In the genomic region with DNA sequence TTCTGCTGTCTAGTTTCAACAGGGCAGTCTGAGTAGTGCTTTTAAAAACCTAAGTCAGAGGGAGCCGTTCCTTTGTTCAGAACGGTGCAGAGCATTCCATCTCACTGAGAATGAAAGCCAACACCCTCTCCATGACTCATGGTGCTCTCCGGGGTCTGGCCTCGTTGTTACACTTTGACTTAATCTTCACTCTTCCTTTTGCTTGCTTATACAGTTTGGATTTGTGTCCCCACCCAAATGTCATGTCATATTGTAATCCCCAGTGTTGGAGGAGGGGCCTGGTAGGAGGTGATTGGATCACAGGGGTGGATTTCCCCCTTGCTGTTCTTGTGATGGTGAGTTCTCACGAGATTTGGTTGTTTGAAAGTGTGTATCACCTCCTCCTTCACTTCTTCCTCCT, we compare ENCODE assay signal across 13 cellular contexts.
DNase-seq lines count a peak whose midpoint lies in the region; TF ChIP-seq lines count a peak whose summit lies in the region.
"Had no signal": no experiment of that assay in that cellular context is flagged by ENCODE, and none has a peak within 500 bp of the region (broad histone marks: within the 10 kb centered on the region; RNA-seq: fewer than 3 reads in every experiment).

No MANE protein-coding gene starts in this region.

- peak overlapping the region; percentile 67 for H3K9ac ChIP-seq in GM23248
- H3K9ac ChIP-seq in skeletal muscle satellite cell (ENCODE audit: low read depth, low read length): peak overlapping the region; percentile 77

- H2AFZ ChIP-seq in GM23248: no peak overlapping the region; the same call in none of the 2 replicates

- in situ Hi-C loops in GM23248 (cut with MboI): no loop called here

- WGBS in GM23248 (ENCODE audit: low coverage in 1 of 2, low lambda C conversion rate in 2 of 2, missing lambda C conversion rate in 2 of 2), 2 experiments: 20% methylated on average over 5 of the region's 5 CpGs
- WGBS in prostate gland: 52% methylated on average over 5 of the region's 5 CpGs

- H3K27me3 ChIP-seq in GM23248 (replicated peaks; ENCODE audit: insufficient read depth): no peaks in the 10 kb centered on the region
- no peaks in the 10 kb centered on the region for H3K27me3 ChIP-seq in skeletal muscle satellite cell (ENCODE audit: control insufficient read depth, insufficient read depth, low read length)
- peaks cover 2% of the 10 kb centered on the region for H3K27me3 ChIP-seq in prostate gland (replicated peaks; ENCODE audit: insufficient read depth)
- H3K27me3 ChIP-seq: ascending aorta had no signal

- H3K4me2 ChIP-seq in GM23248 (ENCODE audit: unreplicated experiment) (peak overlapping the region; percentile 75), skeletal muscle satellite cell (ENCODE audit: low read length) (peak overlapping the region; percentile 82)

- peak overlapping the region; percentile 56 for H3K4me3 ChIP-seq in GM23248
- no peak overlapping the region for H3K4me3 ChIP-seq in fibroblast of villous mesenchyme (ENCODE audit: low read depth, low read length)
- peak overlapping the region; percentile 57 for H3K4me3 ChIP-seq in skeletal muscle satellite cell (ENCODE audit: low read length)
- no peak overlapping the region for H3K4me3 ChIP-seq in prostate gland
- H3K4me3 ChIP-seq: ascending aorta had no signal

- TF ChIP-seq POLR2A in prostate gland (IDR thresholded peaks at IDR 0.05): no peak

- H3K4me1 ChIP-seq in GM23248 (ENCODE audit: insufficient read depth): peaks cover 41% of the 10 kb centered on the region
- peaks cover 35% of the 10 kb centered on the region for H3K4me1 ChIP-seq in skeletal muscle satellite cell (ENCODE audit: control insufficient read depth, insufficient read depth, low read length)
- no peaks in the 10 kb centered on the region for H3K4me1 ChIP-seq in prostate gland (replicated peaks)
- H3K4me1 ChIP-seq: ascending aorta had no signal

- H3K9me3 ChIP-seq in GM23248 (ENCODE audit: low read depth): no peaks in the 10 kb centered on the region
- no peaks in the 10 kb centered on the region for H3K9me3 ChIP-seq in skeletal muscle satellite cell (replicated peaks; ENCODE audit: low read length)
- no peaks in the 10 kb centered on the region for H3K9me3 ChIP-seq in prostate gland
- H3K9me3 ChIP-seq: ascending aorta had no signal

- DNase-seq in GM23248 (peak; percentile 95), SW480 (ENCODE audit: low spot score) (peak; percentile 53), fibroblast of villous mesenchyme (ENCODE audit: low read depth) (peak; percentile 22), prostate gland (ENCODE audit: low spot score) (no peak), NCI-H345 treated with DMSO at 0.1 percent for 48 hours (lab: John Stamatoyannopoulos, UW; ENCODE audit: unreplicated experiment) (no peak), NCI-H2081 treated with DMSO at 0.1 percent for 48 hours (lab: John Stamatoyannopoulos, UW) (no peak), GM10266 (ENCODE audit: extremely low spot score) (no peak)
- DNase-seq: activated T-cell treated with anti-CD3 and anti-CD28 coated beads for 4 hours, H9, NCI-H1048, T-helper 9 cell had no signal

- intact Hi-C loops in prostate gland (cut with DNase I): no loop called here

- H3K36me3 ChIP-seq in GM23248 (ENCODE audit: low read depth): no peaks in the 10 kb centered on the region
- H3K36me3 ChIP-seq in skeletal muscle satellite cell (ENCODE audit: insufficient read depth, low read length): no peaks in the 10 kb centered on the region
- no peaks in the 10 kb centered on the region for H3K36me3 ChIP-seq in prostate gland
- H3K36me3 ChIP-seq: ascending aorta had no signal

- no peaks in the 10 kb centered on the region for H3K79me2 ChIP-seq in GM23248 (ENCODE audit: insufficient read depth)

- H3K27ac ChIP-seq in GM23248 (peak overlapping the region; percentile 92), prostate gland (no peak overlapping the region)
- H3K27ac ChIP-seq: ascending aorta had no signal

- H3K9me2 ChIP-seq in GM23248 (ENCODE audit: insufficient read depth): no peaks in the 10 kb centered on the region

- TF ChIP-seq CTCF in fibroblast of villous mesenchyme (IDR thresholded peaks at IDR 0.05; ENCODE audit: insufficient read depth, low read depth, low read length) (no peak), prostate gland (IDR thresholded peaks at IDR 0.05) (no peak), GM10266 (IDR thresholded peaks at IDR 0.05; ENCODE audit: control insufficient read depth, insufficient read depth, low read depth, missing control alignments) (no peak)

- no peaks in the 10 kb centered on the region for H4K20me1 ChIP-seq in GM23248 (ENCODE audit: insufficient read depth)

- H3F3A ChIP-seq in GM23248 (ENCODE audit: insufficient read depth): peaks cover 36% of the 10 kb centered on the region

Comparison
In these comparisons a context has a peak if more than half of its experiments do, and no peak if none do; other contexts are left out.
1. DNase-seq: peak in GM23248 (single experiment), SW480 (single experiment) and fibroblast of villous mesenchyme (single experiment); none in prostate gland (single experiment), NCI-H345 treated with DMSO at 0.1 percent for 48 hours (single experiment), NCI-H2081 treated with DMSO at 0.1 percent for 48 hours (single experiment) and GM10266 (single experiment).
2. H3K4me3 ChIP-seq: peak in GM23248 (single experiment) and skeletal muscle satellite cell (single experiment); none in fibroblast of villous mesenchyme (single experiment) and prostate gland (0 of 2).